Comparison of ENCODE assay signal across 23 cellular contexts in the genomic region with DNA sequence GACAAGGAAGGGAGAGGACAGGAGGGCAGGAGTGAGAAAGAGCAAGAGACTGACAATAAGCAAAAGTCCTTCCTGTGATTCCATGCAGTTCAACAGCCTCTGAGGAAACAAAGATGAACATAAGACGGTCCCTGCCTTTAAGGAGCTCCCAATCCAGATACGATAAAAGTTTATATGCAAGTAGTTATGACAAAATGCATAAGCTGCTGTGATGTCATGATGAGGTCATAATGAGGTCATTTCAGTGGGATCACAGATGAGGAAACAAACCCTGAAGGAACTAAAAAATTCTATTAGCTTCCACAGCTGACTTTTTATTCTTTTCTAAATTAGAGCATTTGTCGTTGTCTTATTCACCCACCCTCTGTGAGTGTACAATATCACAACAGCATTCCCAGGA.
DNase-seq lines count a peak whose midpoint lies in the region; ATAC-seq, FAIRE-seq and TF ChIP-seq lines count a peak whose summit lies in the region.
"Had no signal": no experiment of that assay in that cellular context is flagged by ENCODE, and none has a peak within 500 bp of the region (broad histone marks: within the 10 kb centered on the region; RNA-seq: fewer than 3 reads in every experiment).

No MANE protein-coding gene starts in this region.

- no peak overlapping the region for H2BK5ac ChIP-seq in H1 (ENCODE audit: low read depth, low read length)

- TF ChIP-seq EP300 in H1 (IDR thresholded peaks at IDR 0.05; ENCODE audit: borderline replicate concordance in 1 of 2, low read depth in 2 of 2, low read length in 2 of 2): no peak

- H3K79me2 ChIP-seq in H1 (ENCODE audit: control insufficient read depth in 1 of 2, insufficient read depth in 2 of 2, low read length in 2 of 2): no peaks in the 10 kb centered on the region

- FAIRE-seq in H1 (lab: Jason Lieb, UNC): no peak
- FAIRE-seq: A204.1, GM12878, GM19239 had no signal

- H3K23me2 ChIP-seq in H1 (ENCODE audit: low read depth, low read length): no peaks in the 10 kb centered on the region

- no peak for ATAC-seq in HG03460 (IDR thresholded peaks at IDR 0.05; ENCODE audit: unreplicated experiment)
- ATAC-seq: GM12878, HCT116 had no signal

- TF ChIP-seq RAD21 in H1 (IDR thresholded peaks at IDR 0.05 in 1 of 2, conservative IDR thresholded peaks at IDR 0.05 in 1 of 2; ENCODE audit: low read depth in 2 of 2, low read length in 2 of 2): no peak

- H3K27me3 ChIP-seq in H1 (replicated peaks in 1 of 4; ENCODE audit: control insufficient read depth in 3 of 4, extremely low read depth in 1 of 4, insufficient read depth in 3 of 4, low read length in 3 of 4): no peaks in the 10 kb centered on the region
- H3K27me3 ChIP-seq: BLaER1 had no signal

- H3K9me3 ChIP-seq in HEK293 (ENCODE audit: control insufficient read depth, insufficient read depth, low read depth, low read length) (no peaks in the 10 kb centered on the region), H1 (ENCODE audit: insufficient read depth in 2 of 2, low read depth in 1 of 2, low read length in 1 of 2) (no peaks in the 10 kb centered on the region)
- H3K9me3 ChIP-seq: BLaER1 had no signal

- 60% methylated on average over 3 of the region's 3 CpGs; no CpG with 5 or more reads in 1 of the 2 experiments for WGBS in H1 (ENCODE audit: extremely low coverage in 1 of 2, insufficient coverage in 1 of 2, insufficient read length in 1 of 2, insufficient replicate concordance in 2 of 2, low coverage in 1 of 2, low lambda C conversion rate in 2 of 2, missing lambda C conversion rate in 1 of 2), 2 experiments

- H3K4me1 ChIP-seq in HEK293 (ENCODE audit: control insufficient read depth, insufficient read depth, low read length): peaks cover 3% of the 10 kb centered on the region; the same call in 1 of the 2 replicates
- H3K4me1 ChIP-seq in H1 (replicated peaks in 1 of 4; ENCODE audit: control insufficient read depth in 3 of 4, insufficient read depth in 4 of 4, low read length in 3 of 4): peaks cover 0 to 5% (median 0%) of the 10 kb centered on the region in 4 experiments; a peak in 1 of 7 replicates
- H3K4me1 ChIP-seq: BLaER1 had no signal

- no peaks in the 10 kb centered on the region for H3K36me3 ChIP-seq in HEK293 (ENCODE audit: control insufficient read depth in 2 of 2, insufficient read depth in 1 of 2, low read length in 2 of 2)
- H3K36me3 ChIP-seq in H1 (ENCODE audit: control insufficient read depth in 2 of 4, insufficient read depth in 4 of 4, low read length in 3 of 4): no peaks in the 10 kb centered on the region
- H3K36me3 ChIP-seq: BLaER1 had no signal

- H3K9ac ChIP-seq in H1 (replicated peaks in 1 of 4; ENCODE audit: extremely low read depth in 1 of 4, low read depth in 3 of 4, low read length in 3 of 4): no peak overlapping the region
- H3K9ac ChIP-seq: BLaER1, GM23248 had no signal

- no peak overlapping the region for H4K91ac ChIP-seq in H1 (replicated peaks; ENCODE audit: insufficient read length, low read length)

- H3K27ac ChIP-seq in HEK293 (ENCODE audit: extremely low read depth, low read depth, low read length): no peak overlapping the region
- no peak overlapping the region for H3K27ac ChIP-seq in H1 (ENCODE audit: low read depth, low read length)
- H3K27ac ChIP-seq: 22Rv1, BLaER1, GM23248 had no signal

- no peak overlapping the region for H3K4ac ChIP-seq in H1 (replicated peaks; ENCODE audit: insufficient read length, low read depth, low read length)

- H3K4me3 ChIP-seq in HEK293 (ENCODE audit: low read depth, low read length) (no peak overlapping the region), H1 (ENCODE audit: extremely low read depth in 1 of 4, insufficient read depth in 2 of 4, low read depth in 3 of 4, low read length in 4 of 4) (no peak overlapping the region)
- H3K4me3 ChIP-seq: BLaER1, GM12878, GM23248 had no signal

- no peaks in the 10 kb centered on the region for H3K79me1 ChIP-seq in H1 (ENCODE audit: low read depth, low read length)

- no peak overlapping the region for H2BK20ac ChIP-seq in H1 (ENCODE audit: low read length)

- no peak overlapping the region for H2BK120ac ChIP-seq in H1 (replicated peaks; ENCODE audit: low read depth, low read length)

- H4K8ac ChIP-seq in H1 (ENCODE audit: extremely low read depth, insufficient read depth, low read length): no peak overlapping the region

- H3K18ac ChIP-seq in H1 (ENCODE audit: extremely low read depth, low read length): no peak overlapping the region

- no peaks in the 10 kb centered on the region for H4K20me1 ChIP-seq in H1 (replicated peaks in 1 of 2; ENCODE audit: control insufficient read depth in 1 of 2, insufficient read depth in 2 of 2, low read length in 2 of 2)
- H4K20me1 ChIP-seq: BLaER1 had no signal

- no peak overlapping the region for H2AK5ac ChIP-seq in H1 (ENCODE audit: low read depth, low read length)

- DNase-seq in DMS 273 (lab: John Stamatoyannopoulos, UW; ENCODE audit: unreplicated experiment): peak; percentile 10
- no peak for DNase-seq in DMS 273 treated with DMSO at 0.1 percent for 48 hours (lab: John Stamatoyannopoulos, UW)
- DNase-seq in RKO (ENCODE audit: low spot score): peak; percentile 1
- no peak for DNase-seq in H1 (ENCODE audit: low read depth in 1 of 2, low spot score in 2 of 2)
- DNase-seq in effector CD8-positive, alpha-beta T cell (lab: John Stamatoyannopoulos, UW): no peak
- DNase-seq in C1 segment of cervical spinal cord (lab: John Stamatoyannopoulos, UW): no peak
- DNase-seq: Calu3; CD4-positive, alpha-beta T cell; CD8-positive, alpha-beta memory T cell; DMS79; EL; GDM1; GM23248; H9; HFFc6 had no signal

- POLR2A ChIA-PET in HEK293 (lab: Yijun Ruan, JAX): no interaction called here
- POLR2A ChIA-PET in H1 (lab: Charles Lee; ENCODE audit: partially characterized antibody): no interaction called here

- H2BK15ac ChIP-seq in H1 (ENCODE audit: low read length): no peak overlapping the region

- H4K5ac ChIP-seq in H1 (ENCODE audit: insufficient read length, low read depth, low read length): no peak overlapping the region

- CTCF ChIA-PET in HEK293 (lab: Yijun Ruan, JAX) (interaction anchor here (0.6 to 0.7 kb wide), 3 partner anchors 8 to 503 kb away, joined by 3 to 4 read pairs (median 4); no protein-coding TSS in a partner anchor), H1 (lab: Charles Lee; ENCODE audit: partially characterized antibody) (interaction anchor here (0.7 to 1.4 kb wide), 4 partner anchors 33 to 525 kb away, joined by 3 to 4 read pairs (median 3); no protein-coding TSS in a partner anchor)

- H2BK12ac ChIP-seq in H1 (ENCODE audit: low read depth, low read length): no peak overlapping the region

- H3K56ac ChIP-seq in H1 (replicated peaks; ENCODE audit: insufficient read length, low read depth, low read length): no peak overlapping the region

- no peak for TF ChIP-seq POLR2A in H1 (IDR thresholded peaks at IDR 0.05; ENCODE audit: control extremely low read depth in 1 of 2, low read depth in 2 of 2, low read length in 2 of 2)

- H3K4me2 ChIP-seq in H1 (ENCODE audit: insufficient read depth in 1 of 2, low read depth in 2 of 2, low read length in 2 of 2): no peak overlapping the region
- H3K4me2 ChIP-seq: BLaER1 had no signal

- TF ChIP-seq CTCF in HEK293 (tag by site-specific recombination; IDR thresholded peaks at IDR 0.05) (no peak), H1 (IDR thresholded peaks at IDR 0.05; ENCODE audit: control extremely low read depth in 1 of 3, insufficient read depth in 1 of 3, low read depth in 1 of 3, low read length in 3 of 3) (no peak)

- H2AFZ ChIP-seq in H1 (ENCODE audit: low read length): no peak overlapping the region
- H2AFZ ChIP-seq: GM23248 had no signal

- no peak overlapping the region for H3K23ac ChIP-seq in H1 (ENCODE audit: insufficient read length)

- H3K14ac ChIP-seq in H1 (ENCODE audit: insufficient read length): no peak overlapping the region

TF ChIP-seq in HEK293, 187 proteins besides CTCF, POLR2A, EP300 and RAD21:
- TF ChIP-seq ZNF629 (tag by site-specific recombination; IDR thresholded peaks at IDR 0.05): peak; percentile 66
- TF ChIP-seq ZBTB21 (tag by site-specific recombination; IDR thresholded peaks at IDR 0.05): peak; percentile 51
- no peak for TF ChIP-seq ZNF610 (tag by site-specific recombination; IDR thresholded peaks at IDR 0.05; ENCODE audit: borderline replicate concordance)
- TF ChIP-seq, protein P1, sequence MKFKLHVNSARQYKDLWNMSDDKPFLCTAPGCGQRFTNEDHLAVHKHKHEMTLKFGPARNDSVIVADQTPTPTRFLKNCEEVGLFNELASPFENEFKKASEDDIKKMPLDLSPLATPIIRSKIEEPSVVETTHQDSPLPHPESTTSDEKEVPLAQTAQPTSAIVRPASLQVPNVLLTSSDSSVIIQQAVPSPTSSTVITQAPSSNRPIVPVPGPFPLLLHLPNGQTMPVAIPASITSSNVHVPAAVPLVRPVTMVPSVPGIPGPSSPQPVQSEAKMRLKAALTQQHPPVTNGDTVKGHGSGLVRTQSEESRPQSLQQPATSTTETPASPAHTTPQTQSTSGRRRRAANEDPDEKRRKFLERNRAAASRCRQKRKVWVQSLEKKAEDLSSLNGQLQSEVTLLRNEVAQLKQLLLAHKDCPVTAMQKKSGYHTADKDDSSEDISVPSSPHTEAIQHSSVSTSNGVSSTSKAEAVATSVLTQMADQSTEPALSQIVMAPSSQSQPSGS (tag by site-specific recombination; IDR thresholded peaks at IDR 0.05; ENCODE audit: low read depth): peak; percentile 68
TF ChIP-seq in HEK293: peak in this region for 3.

TF ChIP-seq in H1, 55 proteins besides CTCF, POLR2A, EP300 and RAD21:
- TF ChIP-seq POU5F1 (IDR thresholded peaks at IDR 0.05; ENCODE audit: low read depth, low read length) (no peak), CREB1 (IDR thresholded peaks at IDR 0.05) (peak; percentile 69)

Comparison
In these comparisons a context has a peak if more than half of its experiments do, and no peak if none do; other contexts are left out.
1. DNase-seq: peak in DMS 273 (single experiment) and RKO (single experiment); none in DMS 273 treated with DMSO at 0.1 percent for 48 hours (single experiment), H1 (0 of 2), effector CD8-positive, alpha-beta T cell (single experiment) and C1 segment of cervical spinal cord (0 of 14).